In genomic region chr9:130023147-130023787, GRCh38 we compare ENCODE assay signal across 8 cellular contexts. TPM values are rescaled to one million over a fixed set of nuclear protein-coding genes. Genes with fewer than 3 reads are reported as not detected.
A peak's percentile ranks its signal among the peaks of the same experiment; 100 is the strongest.
DNase-seq lines count a peak whose midpoint lies in the region; ATAC-seq and TF ChIP-seq lines count a peak whose summit lies in the region.
"Had no signal": no experiment of that assay in that cellular context is flagged by ENCODE, and none has a peak within 500 bp of the region (broad histone marks: within the 10 kb centered on the region; RNA-seq: fewer than 3 reads in every experiment).

No MANE protein-coding gene starts in this region.

- H3K27ac ChIP-seq in spleen = peak overlapping the region in 7 of 8 donors; percentile 48 to 76 (median 68)
- H3K27ac ChIP-seq: HL-60 had no signal

- H3K9me3 ChIP-seq in spleen = no peaks in the 10 kb centered on the region

- in situ Hi-C loops in astrocyte of the cerebellum (cut with HindIII; ENCODE audit: low sequenced_read_pairs) = loop anchor here (5.0 kb wide), 1 partner anchor 46 kb away; no protein-coding TSS in a partner anchor

- no peaks in the 10 kb centered on the region for H3K27me3 ChIP-seq in spleen (replicated peaks in 1 of 7)

- peak; percentile 57 for ATAC-seq in GM18907 (IDR thresholded peaks at IDR 0.05; ENCODE audit: unreplicated experiment)
- ATAC-seq in HG02938 (IDR thresholded peaks at IDR 0.05; ENCODE audit: unreplicated experiment) = peak; percentile 52
- no peak for ATAC-seq in SK-N-SH treated with all-trans-retinoic acid at 6 μM for 48 hours

- no peak for TF ChIP-seq POLR2A in spleen (IDR thresholded peaks at IDR 0.05)

- DNase-seq in astrocyte of the cerebellum (ENCODE audit: low read depth) (peak; percentile 27), spleen (no peak), SW480 (ENCODE audit: low spot score) (no peak), NCI-H2196 treated with DMSO at 0.1 percent for 48 hours (lab: John Stamatoyannopoulos, UW; ENCODE audit: unreplicated experiment) (no peak)

- WGBS in spleen, 5 donors = 55 to 71% (median 67%) methylated on average over 7 of the region's 7 CpGs

- no peak for TF ChIP-seq CTCF in astrocyte of the cerebellum (IDR thresholded peaks at IDR 0.05; ENCODE audit: low read depth, low read length, missing control alignments)
- no peak for TF ChIP-seq CTCF in spleen (IDR thresholded peaks at IDR 0.05 in 8 of 11, conservative IDR thresholded peaks at IDR 0.05 in 3 of 11)

- peaks cover 34 to 100% (median 93%) of the 10 kb centered on the region in 6 donors for H3K4me1 ChIP-seq in spleen

- intact Hi-C loops in spleen (cut with DNase I; ENCODE audit: low total_unique reads) = no loop called here

- peaks cover 0 to 16% (median 0%) of the 10 kb centered on the region in 6 donors for H3K36me3 ChIP-seq in spleen

- H3K4me3 ChIP-seq in astrocyte of the cerebellum (ENCODE audit: low read depth, low read length) (no peak overlapping the region), spleen (no peak overlapping the region)

TF ChIP-seq in SK-N-SH treated with all-trans-retinoic acid at 6 μM for 48 hours, 23 proteins besides CTCF, POLR2A, EP300 and RAD21:
- no peak for TF ChIP-seq ESRRG (CRISPR knock-in tag; IDR thresholded peaks at IDR 0.05)
TF ChIP-seq in SK-N-SH treated with all-trans-retinoic acid at 6 μM for 48 hours: peak in this region for 0.

RNA-seq across cellular contexts. Expression of gene FNBP1, which starts 19.7 kb away (rescaled TPM):
- 100 to 1,000 TPM; 132 to 156 (median 148) TPM for total RNA-seq in spleen
- 10 to 100 TPM; 40.6 to 55.6 (median 54.9) TPM for polyA plus RNA-seq in spleen

RNA-seq across cellular contexts. Expression of gene GPR107, which starts 30.4 kb away (rescaled TPM):
- total RNA-seq in spleen = 10 to 100 TPM; 25.2 to 42.8 (median 30.5) TPM
- 1 to 10 TPM; 3.9 to 7.4 (median 4.3) TPM for polyA plus RNA-seq in spleen
